ENCODE assay signal across 8 cellular contexts in genomic region chr7:103344453-103345149, GRCh38. TPM values are rescaled to one million over a fixed set of nuclear protein-coding genes. Genes with fewer than 3 reads are reported as not detected.
DNase-seq lines count a peak whose midpoint lies in the region; ATAC-seq and TF ChIP-seq lines count a peak whose summit lies in the region.

DNAJC2 (minus strand) TSS chr7:103344767; CDS start chr7:103344622, 145 bp downstream.

- intact Hi-C loops in dorsolateral prefrontal cortex (cut with DNase I) = loop anchor here in 1 of 2 donors (5.0 kb wide), 2 partner anchors 47 to 197 kb away; partner anchors contain the start of genes NAPEPLD and PMPCB
- intact Hi-C loops in right lobe of liver (cut with DNase I) = no loop called here

- TF ChIP-seq POLR2A in right lobe of liver (IDR thresholded peaks at IDR 0.05) = peak; percentile 76

- H3K4me3 ChIP-seq in dorsolateral prefrontal cortex = peak within 1 kb of the TSS; percentile 69 to 99 (median 92)
- peak within 1 kb of the TSS; percentile 90 to 98 (median 96) for H3K4me3 ChIP-seq in right lobe of liver

- DNase-seq in CD1c-positive myeloid dendritic cell (ENCODE audit: extremely low spot score) (peak; percentile 95), NCI-H748 treated with DMSO at 0.1 percent for 48 hours (lab: John Stamatoyannopoulos, UW) (peak; percentile 70), dorsolateral prefrontal cortex (peak; percentile 65 to 93 (median 85)), right lobe of liver (peak; percentile 87 to 90 (median 89))
- peak; percentile 83 to 89 for DNase-seq in activated CD4-positive, alpha-beta T cell treated with anti-CD3 and anti-CD28 coated beads, Interleukin-2, amount 50 U/mL, for 48 hours
- peak; percentile 90 for DNase-seq in stimulated activated CD4-positive, alpha-beta T cell treated with anti-CD3 and anti-CD28 coated beads, Interleukin-4, amount 100 ng/mL, for 24 hours

- no peaks in the 10 kb centered on the region for H3K9me3 ChIP-seq in right lobe of liver

- H3K4me1 ChIP-seq in right lobe of liver = peaks cover 0 to 27% (median 5%) of the 10 kb centered on the region in 4 donors

- H3K36me3 ChIP-seq in right lobe of liver = peaks cover 0 to 17% (median 5%) of the 10 kb centered on the region in 4 donors

- WGBS in right lobe of liver (ENCODE audit: insufficient coverage, low coverage, low lambda C conversion rate, missing lambda C conversion rate) = 13% methylated on average over 20 of the region's 43 CpGs

- TF ChIP-seq CTCF in dorsolateral prefrontal cortex (IDR thresholded peaks at IDR 0.05 in 54 of 56, conservative IDR thresholded peaks at IDR 0.05 in 2 of 56; ENCODE audit: low read depth in 1 of 56, partially characterized antibody in 56 of 56) (peak in 32 of 56 donors; percentile 8 to 53 (median 29)), right lobe of liver (IDR thresholded peaks at IDR 0.05) (no peak)

- ATAC-seq in GM19395 (IDR thresholded peaks at IDR 0.05; ENCODE audit: unreplicated experiment) (peak; percentile 80), HG03565 (IDR thresholded peaks at IDR 0.05; ENCODE audit: unreplicated experiment) (peak; percentile 61), right lobe of liver (peak; percentile 91 to 95 (median 92))

- H3K27me3 ChIP-seq in dorsolateral prefrontal cortex = no peaks in the 10 kb centered on the region
- no peaks in the 10 kb centered on the region for H3K27me3 ChIP-seq in right lobe of liver

- peak within 1 kb of the TSS in 57 of 59 donors; percentile 13 to 93 (median 76) for H3K27ac ChIP-seq in dorsolateral prefrontal cortex
- H3K27ac ChIP-seq in right lobe of liver = peak within 1 kb of the TSS; percentile 62 to 83 (median 76)

RNA-seq across cellular contexts. Expression of gene DNAJC2, which starts in this region (rescaled TPM):
- total RNA-seq in dorsolateral prefrontal cortex = 10 to 100 TPM; 12.1 to 30.8 (median 19.6) TPM
- total RNA-seq in right lobe of liver = 10 to 100 TPM in 4 of 6 experiments, 1 to 10 TPM in 2; 5.5 to 13.1 (median 11.0) TPM

Comparison
In these comparisons a context has a peak if more than half of its experiments do, and no peak if none do; other contexts are left out.
1. Peak in every context shown above with its lines: DNase-seq, ATAC-seq, H3K4me3 ChIP-seq and H3K27ac ChIP-seq.
2. CTCF ChIP-seq: peak in dorsolateral prefrontal cortex (32 of 56); none in right lobe of liver (0 of 4).